31 cellular contexts compared by ENCODE assay signal in the genomic region with DNA sequence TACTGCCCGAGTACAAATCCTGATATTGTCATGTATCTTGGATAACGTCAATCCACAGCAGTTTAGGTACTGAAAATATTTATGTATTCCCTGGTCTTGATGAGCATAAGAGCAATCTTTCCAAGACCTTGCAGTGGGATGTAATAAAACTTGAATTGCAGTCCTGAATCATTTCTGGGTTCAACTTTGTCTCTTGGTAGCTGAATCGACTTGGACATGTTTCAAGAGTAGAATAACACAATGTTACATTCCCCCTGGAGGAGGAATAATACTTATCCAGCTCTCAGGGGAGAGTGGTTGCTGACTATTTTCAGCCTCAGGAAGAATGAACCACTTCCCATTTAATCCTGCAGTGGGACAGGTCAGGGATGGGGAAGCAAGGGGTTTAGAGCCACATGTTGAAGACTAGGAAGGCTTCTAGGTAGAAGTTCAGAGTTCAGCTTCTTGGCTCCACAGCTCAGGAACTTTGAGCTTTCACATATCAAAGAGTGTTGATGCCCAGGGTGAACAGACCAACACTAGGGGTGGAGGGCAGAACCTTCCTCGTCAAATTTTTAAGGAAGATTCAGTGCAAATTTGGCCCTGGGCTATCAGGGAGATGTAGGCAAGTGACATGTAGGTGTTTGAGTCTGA.
"Had no signal": no experiment of that assay in that cellular context is flagged by ENCODE, and none has a peak within 500 bp of the region (broad histone marks: within the 10 kb centered on the region; RNA-seq: fewer than 3 reads in every experiment).

No MANE protein-coding gene starts in this region.

- ATAC-seq: activated naive CD4-positive, alpha-beta T cell treated with anti-CD3 and anti-CD28 coated beads, Interleukin-2, amount 50 U/mL, for 72 hours; activated T-cell treated with anti-CD3 and anti-CD28 coated beads, Interleukin-2, amount 50 U/mL, for 72 hours; effector memory CD8-positive, alpha-beta T cell; gastroesophageal sphincter; heart right ventricle; T-cell; WTC11 had no signal

- H3K9me3 Mint-ChIP-seq: activated naive CD4-positive, alpha-beta T cell treated with anti-CD3 and anti-CD28 coated beads, Interleukin-2, amount 10 ng/mL, durations not matched to agents 7 days and 5 days; activated naive CD4-positive, alpha-beta T cell treated with anti-CD3 and anti-CD28 coated beads, Interleukin-2, amount 50 U/mL, for 72 hours; activated T-cell treated with anti-CD3 and anti-CD28 coated beads, Interleukin-2, amount 50 U/mL, for 24 hours; activated T-cell treated with anti-CD3 and anti-CD28 coated beads, Interleukin-2, amount 50 U/mL, for 72 hours; brain; central memory CD8-positive, alpha-beta T cell; effector memory CD8-positive, alpha-beta T cell; T-cell; T-helper 1 cell treated with Interleukin-12 subunit alpha and Interleukin-12 subunit beta and Interleukin-4 antibody, amounts not matched to agents 30 μg/mL and 1 μg/mL, for 36 hours had no signal

- H3K4me3 Mint-ChIP-seq: activated CD4-positive, alpha-beta memory T cell treated with anti-CD3 and anti-CD28 coated beads, Interleukin-2, amount 10 ng/mL, durations not matched to agents 7 days and 5 days; activated CD4-positive, alpha-beta T cell treated with anti-CD3 and anti-CD28 coated beads, Interleukin-2, amount 10 ng/mL, durations not matched to agents 7 days and 5 days; activated naive CD4-positive, alpha-beta T cell treated with anti-CD3 and anti-CD28 coated beads, Interleukin-2, amount 10 ng/mL, durations not matched to agents 7 days and 5 days; activated naive CD8-positive, alpha-beta T cell treated with anti-CD3 and anti-CD28 coated beads, Interleukin-2, amount 10 ng/mL, durations not matched to agents 7 days and 5 days; activated T-cell treated with anti-CD3 and anti-CD28 coated beads, Interleukin-2, amount 50 U/mL, for 24 hours; activated T-cell treated with anti-CD3 and anti-CD28 coated beads, Interleukin-2, amount 50 U/mL, for 72 hours; brain; central memory CD8-positive, alpha-beta T cell; effector memory CD8-positive, alpha-beta T cell; T-cell; T-helper 1 cell treated with Interleukin-12 subunit alpha and Interleukin-12 subunit beta and Interleukin-4 antibody, amounts not matched to agents 30 μg/mL and 1 μg/mL, for 36 hours; WTC11 had no signal

- H3K4me1 Mint-ChIP-seq: activated CD4-positive, alpha-beta memory T cell treated with anti-CD3 and anti-CD28 coated beads, Interleukin-2, amount 10 ng/mL, durations not matched to agents 7 days and 5 days; activated CD4-positive, alpha-beta T cell treated with anti-CD3 and anti-CD28 coated beads, Interleukin-2, amount 10 ng/mL, durations not matched to agents 7 days and 5 days; activated naive CD4-positive, alpha-beta T cell treated with anti-CD3 and anti-CD28 coated beads, Interleukin-2, amount 10 ng/mL, durations not matched to agents 7 days and 5 days; brain; central memory CD8-positive, alpha-beta T cell; T-cell; WTC11 had no signal

- H3K36me3 Mint-ChIP-seq: activated naive CD4-positive, alpha-beta T cell treated with anti-CD3 and anti-CD28 coated beads, Interleukin-2, amount 10 ng/mL, durations not matched to agents 7 days and 5 days; activated naive CD4-positive, alpha-beta T cell treated with anti-CD3 and anti-CD28 coated beads, Interleukin-2, amount 50 U/mL, for 72 hours; brain; T-cell had no signal

- H3K4me3 ChIP-seq: ascending aorta, breast epithelium, esophagus muscularis mucosa, gastroesophageal sphincter, heart right ventricle had no signal

- H3K27ac Mint-ChIP-seq: activated CD4-positive, alpha-beta memory T cell treated with anti-CD3 and anti-CD28 coated beads, Interleukin-2, amount 10 ng/mL, durations not matched to agents 7 days and 5 days; activated CD4-positive, alpha-beta T cell treated with anti-CD3 and anti-CD28 coated beads, Interleukin-2, amount 10 ng/mL, durations not matched to agents 7 days and 5 days; activated naive CD4-positive, alpha-beta T cell treated with anti-CD3 and anti-CD28 coated beads, Interleukin-2, amount 10 ng/mL, durations not matched to agents 7 days and 5 days; activated naive CD4-positive, alpha-beta T cell treated with anti-CD3 and anti-CD28 coated beads, Interleukin-2, amount 50 U/mL, for 72 hours; activated naive CD8-positive, alpha-beta T cell treated with anti-CD3 and anti-CD28 coated beads, Interleukin-2, amount 10 ng/mL, durations not matched to agents 7 days and 5 days; activated T-cell treated with anti-CD3 and anti-CD28 coated beads, Interleukin-2, amount 50 U/mL, for 24 hours; activated T-cell treated with anti-CD3 and anti-CD28 coated beads, Interleukin-2, amount 50 U/mL, for 72 hours; brain; effector memory CD8-positive, alpha-beta T cell; T-cell; T-helper 1 cell treated with Interleukin-12 subunit alpha and Interleukin-12 subunit beta and Interleukin-4 antibody, amounts not matched to agents 30 μg/mL and 1 μg/mL, for 36 hours; WTC11 had no signal

- DNase-seq: activated CD4-positive, alpha-beta memory T cell treated with anti-CD3 and anti-CD28 coated beads, Interleukin-2, amount 10 ng/mL, durations not matched to agents 7 days and 5 days; activated CD4-positive, alpha-beta T cell treated with anti-CD3 and anti-CD28 coated beads for 1 hour; activated CD4-positive, alpha-beta T cell treated with anti-CD3 and anti-CD28 coated beads for 4 hours; activated CD4-positive, alpha-beta T cell treated with anti-CD3 and anti-CD28 coated beads, Interleukin-2, amount 10 ng/mL, durations not matched to agents 7 days and 5 days; activated CD4-positive, alpha-beta T cell treated with anti-CD3 and anti-CD28 coated beads, Interleukin-2, amount 50 U/mL, for 4 hours; activated CD8-positive, alpha-beta memory T cell treated with anti-CD3 and anti-CD28 coated beads, Interleukin-2, amount 50 U/mL, for 48 hours; activated gamma-delta T cell; activated naive CD4-positive, alpha-beta T cell; activated naive CD4-positive, alpha-beta T cell treated with anti-CD3 and anti-CD28 coated beads, Interleukin-2, amount 10 ng/mL, durations not matched to agents 7 days and 5 days; activated naive CD8-positive, alpha-beta T cell treated with anti-CD3 and anti-CD28 coated beads, Interleukin-2, amount 10 ng/mL, durations not matched to agents 7 days and 5 days; activated T-cell treated with anti-CD3 and anti-CD28 coated beads for 4 hours; activated T-cell treated with anti-CD3 and anti-CD28 coated beads, Interleukin-2, amount 50 U/mL, for 24 hours; activated T-cell treated with anti-CD3 and anti-CD28 coated beads, Interleukin-2, amount 50 U/mL, for 72 hours; cortex of kidney; dermis blood vessel endothelial cell; effector CD4-positive, alpha-beta T cell; effector memory CD8-positive, alpha-beta T cell; erythroblast; foreskin melanocyte; heart right ventricle; T-cell; T-helper 9 cell had no signal

- H3K27me3 Mint-ChIP-seq: central memory CD8-positive, alpha-beta T cell; T-cell had no signal
